Comparison of ENCODE assay signal across 1 cellular context in genomic region chr12:19058235-19059021, GRCh38.
TF ChIP-seq lines count a peak whose summit lies in the region.

No MANE protein-coding gene starts in this region.

TF ChIP-seq in SK-N-SH, 30 proteins besides CTCF, POLR2A, EP300 and RAD21:
- TF ChIP-seq EZH2phosphoT487 (IDR thresholded peaks at IDR 0.05; ENCODE audit: borderline replicate concordance, low read depth) (no peak), USF1 (IDR thresholded peaks at IDR 0.05; ENCODE audit: borderline replicate concordance, low read depth) (no peak), PBX3 (IDR thresholded peaks at IDR 0.05) (no peak), NRF1 (IDR thresholded peaks at IDR 0.05; ENCODE audit: low read depth, low read length) (no peak), MEF2A (IDR thresholded peaks at IDR 0.05; ENCODE audit: borderline replicate concordance, low read depth) (no peak), SMC3 (IDR thresholded peaks at IDR 0.05; ENCODE audit: low read depth, low read length) (no peak), GATA2 (CRISPR knock-in tag; IDR thresholded peaks at IDR 0.05) (peak; percentile 79), JUND (IDR thresholded peaks at IDR 0.05) (no peak), FOSL2 (IDR thresholded peaks at IDR 0.05; ENCODE audit: borderline replicate concordance, low read depth) (no peak), TEAD4 (IDR thresholded peaks at IDR 0.05; ENCODE audit: borderline replicate concordance, insufficient read depth) (no peak), FOXJ3 (CRISPR knock-in tag; IDR thresholded peaks at IDR 0.05) (no peak), RCOR1 (IDR thresholded peaks at IDR 0.05; ENCODE audit: low read length) (peak; percentile 14; the same call in 1 of the 2 replicates), POLR2AphosphoS5 (IDR thresholded peaks at IDR 0.05; ENCODE audit: low read depth, low read length) (no peak), RXRA (IDR thresholded peaks at IDR 0.05; ENCODE audit: borderline replicate concordance, low read depth) (no peak), REST (IDR thresholded peaks at IDR 0.05; ENCODE audit: low read depth, low read length) (no peak), SIN3A (IDR thresholded peaks at IDR 0.05; ENCODE audit: borderline replicate concordance, low read depth, low read length) (no peak), GABPA (IDR thresholded peaks at IDR 0.05; ENCODE audit: low read depth) (no peak)
